Comparison of ENCODE assay signal across 16 cellular contexts in genomic region chr2:10194021-10194820, GRCh38.
DNase-seq lines count a peak whose midpoint lies in the region; ATAC-seq and TF ChIP-seq lines count a peak whose summit lies in the region.
"Had no signal": no experiment of that assay in that cellular context is flagged by ENCODE, and none has a peak within 500 bp of the region (broad histone marks: within the 10 kb centered on the region; RNA-seq: fewer than 3 reads in every experiment).

No MANE protein-coding gene starts in this region.

- intact Hi-C loops in PC-3 (cut with micrococcal nuclease), result no loop called here

- peak overlapping the region; percentile 6 for H2AFZ ChIP-seq in osteoblast (ENCODE audit: low read length)
- H2AFZ ChIP-seq in PC-3 (ENCODE audit: low read length), result no peak overlapping the region

- H3K79me2 ChIP-seq in osteoblast (ENCODE audit: insufficient read depth, low read length) (no peaks in the 10 kb centered on the region), PC-3 (ENCODE audit: low read length) (no peaks in the 10 kb centered on the region)

- BruUV-seq in PC-3 (replicated peaks; lab: Mats Ljungman, UMichigan), result no TSS peak

- no peak for TF ChIP-seq CTCF in osteoblast (IDR thresholded peaks at IDR 0.05; ENCODE audit: extremely low read depth, low read depth, low read length)
- no peak for TF ChIP-seq CTCF in PC-3 (conservative IDR thresholded peaks at IDR 0.05; ENCODE audit: low read depth, low read length)

- H3K4me1 ChIP-seq in osteoblast (ENCODE audit: insufficient read depth, low read length), result peaks cover 8% of the 10 kb centered on the region
- H3K4me1 ChIP-seq in PC-3 (ENCODE audit: insufficient read depth, low read length), result no peaks in the 10 kb centered on the region
- H3K4me1 ChIP-seq: suprapubic skin had no signal

- H4K20me1 ChIP-seq in osteoblast (ENCODE audit: insufficient read depth, low read length), result no peaks in the 10 kb centered on the region
- H4K20me1 ChIP-seq in PC-3 (ENCODE audit: low read length), result no peaks in the 10 kb centered on the region

- H3K4me2 ChIP-seq in osteoblast (ENCODE audit: insufficient read depth, low read length), result peak overlapping the region; percentile 16
- no peak overlapping the region for H3K4me2 ChIP-seq in PC-3 (ENCODE audit: low read length)

- H3K4me3 ChIP-seq in osteoblast (ENCODE audit: insufficient read depth, low read length) (no peak overlapping the region), PC-3 (ENCODE audit: low read length) (no peak overlapping the region)
- H3K4me3 ChIP-seq: suprapubic skin had no signal

- no peaks in the 10 kb centered on the region for H3K9me2 ChIP-seq in PC-3 (replicated peaks; ENCODE audit: low read length)

- H3K27ac ChIP-seq in osteoblast (ENCODE audit: low read depth, low read length), result no peak overlapping the region
- no peak overlapping the region for H3K27ac ChIP-seq in PC-3 (ENCODE audit: low read length)
- H3K27ac ChIP-seq: HL-60, suprapubic skin had no signal

- ATAC-seq in HG02852 (IDR thresholded peaks at IDR 0.05; ENCODE audit: unreplicated experiment) (no peak), PC-3 (no peak)
- ATAC-seq: activated CD8-positive, alpha-beta T cell treated with anti-CD3 and anti-CD28 coated beads for 36 hours had no signal

- H3K9ac ChIP-seq in PC-3 (ENCODE audit: low read length), result no peak overlapping the region

- DNase-seq in AG20443 (ENCODE audit: low spot score), result peak; percentile 50
- DNase-seq in NCI-H446 (lab: John Stamatoyannopoulos, UW), result peak; percentile 77 to 78
- peak; percentile 17 for DNase-seq in fibroblast of gingiva (ENCODE audit: low read depth)
- DNase-seq in osteoblast (ENCODE audit: insufficient read length, low spot score, missing footprints), result peak; percentile 94
- DNase-seq in stimulated activated CD4-positive, alpha-beta T cell treated with anti-CD3 and anti-CD28 coated beads, Interleukin-2, amount 100 ng/mL, for 48 hours, result no peak
- DNase-seq in activated naive CD4-positive, alpha-beta T cell treated with anti-CD3 and anti-CD28 coated beads, Interleukin-2, amount 50 U/mL, for 16 hours, result no peak
- no peak for DNase-seq in PC-3
- DNase-seq: activated CD8-positive, alpha-beta T cell treated with anti-CD3 and anti-CD28 coated beads for 36 hours; DMS153; KBM-7; NCI-H1105; nucleus accumbens; stimulated activated CD4-positive, alpha-beta T cell treated with anti-CD3 and anti-CD28 coated beads, Interleukin-4, amount 100 ng/mL, for 1 hour had no signal

- CTCF ChIA-PET in PC-3 (lab: Charles Lee), result no interaction called here

- no peaks in the 10 kb centered on the region for H3F3A ChIP-seq in PC-3 (ENCODE audit: low read length, unreplicated experiment)

- H3K27me3 ChIP-seq in osteoblast (ENCODE audit: insufficient read depth, low read length) (no peaks in the 10 kb centered on the region), PC-3 (ENCODE audit: low read length) (no peaks in the 10 kb centered on the region)
- H3K27me3 ChIP-seq: suprapubic skin had no signal

- H3K36me3 ChIP-seq in osteoblast (ENCODE audit: insufficient read depth, low read length), result no peaks in the 10 kb centered on the region
- no peaks in the 10 kb centered on the region for H3K36me3 ChIP-seq in PC-3 (ENCODE audit: low read depth, low read length)
- H3K36me3 ChIP-seq: suprapubic skin had no signal

- no peaks in the 10 kb centered on the region for H3K9me3 ChIP-seq in osteoblast (ENCODE audit: low read depth, low read length)
- no peaks in the 10 kb centered on the region for H3K9me3 ChIP-seq in PC-3 (ENCODE audit: low read length)
- H3K9me3 ChIP-seq: suprapubic skin had no signal

- POLR2A ChIA-PET in PC-3 (lab: Charles Lee; ENCODE audit: unreplicated experiment), result no interaction called here

Comparison
In these comparisons a context has a peak if more than half of its experiments do, and no peak if none do; other contexts are left out.
1. DNase-seq: peak in AG20443 (single experiment), NCI-H446 (2 of 2), fibroblast of gingiva (single experiment) and osteoblast (single experiment); none in stimulated activated CD4-positive, alpha-beta T cell treated with anti-CD3 and anti-CD28 coated beads, Interleukin-2, amount 100 ng/mL, for 48 hours (0 of 2), activated naive CD4-positive, alpha-beta T cell treated with anti-CD3 and anti-CD28 coated beads, Interleukin-2, amount 50 U/mL, for 16 hours (single experiment) and PC-3 (single experiment).